In genomic region chr19:15107056-15108010, GRCh38 we compare ENCODE assay signal across 8 cellular contexts. TPM values are rescaled to one million over a fixed set of nuclear protein-coding genes. Genes with fewer than 3 reads are reported as not detected.
A peak's percentile ranks its signal among the peaks of the same experiment; 100 is the strongest.
DNase-seq lines count a peak whose midpoint lies in the region; ATAC-seq and TF ChIP-seq lines count a peak whose summit lies in the region.

SYDE1 (plus strand) TSS chr19:15107401; CDS start chr19:15107434, 33 bp downstream.

- peaks cover 11% of the 10 kb centered on the region for H3K4me1 Mint-ChIP-seq in activated B cell treated with CpG ODN at 0.5 μM for 24 hours
- peaks cover 13 to 20% (median 16%) of the 10 kb centered on the region in 4 donors for H3K4me1 Mint-ChIP-seq in naive thymus-derived CD8-positive, alpha-beta T cell

- H3K4me3 ChIP-seq in fibroblast of mammary gland (ENCODE audit: control insufficient read depth, low read depth, low read length) (peak within 1 kb of the TSS; percentile 75), upper lobe of right lung (peak within 1 kb of the TSS; percentile 66)

- DNase-seq in GM20000 (ENCODE audit: low spot score) = peak; percentile 44
- no peak for DNase-seq in activated B cell treated with CpG ODN at 0.5 μM for 24 hours
- DNase-seq in fibroblast of mammary gland (ENCODE audit: low read depth) = peak; percentile 45
- DNase-seq in naive thymus-derived CD8-positive, alpha-beta T cell = peak in 3 of 10 donors; percentile 28 to 32 (median 28)
- no peak for DNase-seq in upper lobe of right lung
- no peak for DNase-seq in GM19238 (ENCODE audit: insufficient read length, low spot score)

- peaks cover 12% of the 10 kb centered on the region for H3K36me3 ChIP-seq in upper lobe of right lung

- no peaks in the 10 kb centered on the region for H3K27me3 ChIP-seq in upper lobe of right lung

- peak within 1 kb of the TSS; percentile 85 for H3K27ac ChIP-seq in upper lobe of right lung

- H3K9me3 Mint-ChIP-seq in activated B cell treated with CpG ODN at 0.5 μM for 24 hours = peaks cover 16% of the 10 kb centered on the region
- peaks cover 8 to 25% (median 15%) of the 10 kb centered on the region in 9 donors for H3K9me3 Mint-ChIP-seq in naive thymus-derived CD8-positive, alpha-beta T cell

- no peak within 1 kb of the TSS for H3K27ac Mint-ChIP-seq in activated B cell treated with CpG ODN at 0.5 μM for 24 hours
- peak within 1 kb of the TSS in 8 of 10 donors; percentile 44 to 90 (median 84) for H3K27ac Mint-ChIP-seq in naive thymus-derived CD8-positive, alpha-beta T cell

- peak within 1 kb of the TSS; percentile 24 for H3K4me3 Mint-ChIP-seq in activated B cell treated with CpG ODN at 0.5 μM for 24 hours
- H3K4me3 Mint-ChIP-seq in naive thymus-derived CD8-positive, alpha-beta T cell = peak within 1 kb of the TSS; percentile 70 to 92 (median 86)

- H3K9me3 ChIP-seq in upper lobe of right lung = no peaks in the 10 kb centered on the region

- intact Hi-C loops in activated B cell treated with CpG ODN at 0.5 μM for 24 hours (cut with micrococcal nuclease) (no loop called here), upper lobe of right lung (cut with DNase I) (no loop called here)

- CTCF ChIA-PET in activated B cell treated with CpG ODN at 0.5 μM for 24 hours (lab: Charles Lee) = no interaction called here

- POLR2A ChIA-PET in activated B cell treated with CpG ODN at 0.5 μM for 24 hours (lab: Charles Lee) = no interaction called here
- POLR2A ChIA-PET in naive thymus-derived CD8-positive, alpha-beta T cell (lab: Charles Lee) = interaction anchor here (2.3 kb wide), 1 partner anchor 18 kb away, joined by 8 read pairs; a partner anchor contains a TSS

- no peaks in the 10 kb centered on the region for H3K36me3 Mint-ChIP-seq in activated B cell treated with CpG ODN at 0.5 μM for 24 hours (ENCODE audit: low read depth)
- peaks cover 0 to 21% (median 2%) of the 10 kb centered on the region in 3 donors for H3K36me3 Mint-ChIP-seq in naive thymus-derived CD8-positive, alpha-beta T cell

- TF ChIP-seq CTCF in GM20000 (IDR thresholded peaks at IDR 0.05; ENCODE audit: extremely low read depth, missing control alignments) (no peak), activated B cell treated with CpG ODN at 0.5 μM for 24 hours (IDR thresholded peaks at IDR 0.05) (no peak), fibroblast of mammary gland (conservative IDR thresholded peaks at IDR 0.05; ENCODE audit: control insufficient read depth, insufficient read depth, low read depth, low read length) (no peak), upper lobe of right lung (IDR thresholded peaks at IDR 0.05) (no peak)

- peaks cover 35% of the 10 kb centered on the region for H3K27me3 Mint-ChIP-seq in activated B cell treated with CpG ODN at 0.5 μM for 24 hours
- peaks cover 0 to 24% (median 0%) of the 10 kb centered on the region in 5 donors for H3K27me3 Mint-ChIP-seq in naive thymus-derived CD8-positive, alpha-beta T cell

- no peak for ATAC-seq in activated B cell treated with CpG ODN at 0.5 μM for 24 hours (ENCODE audit: low read depth)
- peak; percentile 69 to 76 for ATAC-seq in naive thymus-derived CD8-positive, alpha-beta T cell
- peak; percentile 68 for ATAC-seq in upper lobe of right lung
- ATAC-seq in HG03571 (IDR thresholded peaks at IDR 0.05; ENCODE audit: unreplicated experiment) = no peak
- no peak for ATAC-seq in HG02884 (IDR thresholded peaks at IDR 0.05; ENCODE audit: unreplicated experiment)

- peaks cover 4% of the 10 kb centered on the region for H3K4me1 ChIP-seq in upper lobe of right lung

RNA-seq across cellular contexts. Expression of gene SYDE1, which starts in this region (rescaled TPM):
- not detected in 2 replicates for total RNA-seq in activated B cell treated with CpG ODN at 0.5 μM for 24 hours
- total RNA-seq in naive thymus-derived CD8-positive, alpha-beta T cell = under 1 TPM; 0.22 to 0.60 TPM
- under 1 TPM; 0.16 to 0.73 (median 0.26) TPM for polyA plus RNA-seq in naive thymus-derived CD8-positive, alpha-beta T cell
- total RNA-seq in upper lobe of right lung = 25.8 TPM

Comparison
In these comparisons a context has a peak if more than half of its experiments do, and no peak if none do; other contexts are left out.
1. RNA of gene SYDE1 (total RNA-seq): 25.8 TPM in upper lobe of right lung (single experiment); 0.22 to 0.60 TPM in naive thymus-derived CD8-positive, alpha-beta T cell and not detected in activated B cell treated with CpG ODN at 0.5 μM for 24 hours; every median in the first group is over 10 times any median in the second.
2. Peak in ATAC-seq in naive thymus-derived CD8-positive, alpha-beta T cell; RNA of the gene not detected or under 1 TPM.
3. DNase-seq: peak in GM20000 (single experiment) and fibroblast of mammary gland (single experiment); none in activated B cell treated with CpG ODN at 0.5 μM for 24 hours (single experiment), upper lobe of right lung (single experiment) and GM19238 (single experiment).